1 cellular context compared by ENCODE assay signal in the genomic region with DNA sequence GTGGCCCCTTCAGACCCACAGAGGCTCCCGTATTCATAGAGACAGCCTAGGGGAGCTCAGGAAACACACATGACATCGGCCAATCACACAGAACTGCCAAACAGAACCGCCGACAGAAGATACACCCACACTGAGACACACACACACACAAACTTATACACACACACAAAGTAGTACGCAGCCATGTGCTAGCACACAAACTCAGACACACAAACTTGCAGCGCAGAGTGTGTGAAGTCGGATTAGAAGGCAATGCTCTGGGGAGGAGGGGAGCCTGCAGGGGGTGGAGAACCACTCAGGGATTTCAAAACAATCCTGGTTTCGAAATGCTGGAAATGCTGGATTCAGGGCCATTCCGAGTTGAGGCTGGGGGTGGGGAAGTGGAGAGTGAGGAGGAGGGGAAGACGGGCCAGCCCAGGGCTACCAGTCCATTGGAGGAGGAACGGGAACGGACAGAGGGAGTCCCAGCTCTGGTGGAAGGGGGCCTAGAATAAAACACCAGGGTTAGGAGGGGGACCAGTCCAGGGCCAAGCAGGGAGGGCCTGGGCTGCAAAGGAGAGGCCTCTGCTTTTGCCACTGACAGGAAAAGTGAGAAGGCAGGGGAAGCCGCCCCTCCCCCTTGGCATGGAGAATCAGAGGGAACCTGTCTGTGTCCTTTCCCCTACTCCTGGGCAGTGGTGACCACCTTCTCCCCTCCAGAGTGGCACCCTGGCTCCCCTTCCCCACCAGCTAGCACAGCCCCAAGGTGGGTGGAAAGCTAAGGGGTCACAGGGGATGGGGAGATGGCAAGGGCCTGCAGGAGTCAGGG.
TF ChIP-seq lines count a peak whose summit lies in the region.

No MANE protein-coding gene starts in this region.

TF ChIP-seq in endothelial cell of umbilical vein, 7 proteins besides CTCF, POLR2A, EP300 and RAD21 (continued from another document):
- TF ChIP-seq, protein P1, sequence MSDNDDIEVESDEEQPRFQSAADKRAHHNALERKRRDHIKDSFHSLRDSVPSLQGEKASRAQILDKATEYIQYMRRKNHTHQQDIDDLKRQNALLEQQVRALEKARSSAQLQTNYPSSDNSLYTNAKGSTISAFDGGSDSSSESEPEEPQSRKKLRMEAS (IDR thresholded peaks at IDR 0.05; ENCODE audit: insufficient read depth, insufficient read length) = no peak
- TF ChIP-seq MYC (IDR thresholded peaks at IDR 0.05; ENCODE audit: low read depth, low read length) = no peak
- no peak for TF ChIP-seq EZH2 (IDR thresholded peaks at IDR 0.05; ENCODE audit: borderline replicate concordance, low read depth, low read length, severe bottlenecking)
